18 cellular contexts compared by ENCODE assay signal in genomic region chr6:158647501-158647900, GRCh38. TPM values are rescaled to one million over a fixed set of nuclear protein-coding genes. Genes with fewer than 3 reads are reported as not detected.
DNase-seq lines count a peak whose midpoint lies in the region; ATAC-seq and TF ChIP-seq lines count a peak whose summit lies in the region.
"Had no signal": no experiment of that assay in that cellular context is flagged by ENCODE, and none has a peak within 500 bp of the region (broad histone marks: within the 10 kb centered on the region; RNA-seq: fewer than 3 reads in every experiment).

No MANE protein-coding gene starts in this region.

- peaks cover 0 to 3% (median 0%) of the 10 kb centered on the region in 7 donors for H3K9me3 Mint-ChIP-seq in CD4-positive, CD25-positive, alpha-beta regulatory T cell
- H3K9me3 Mint-ChIP-seq: central memory CD8-positive, alpha-beta T cell had no signal

- peaks cover 44% of the 10 kb centered on the region for H3F3A ChIP-seq in PC-9 (ENCODE audit: insufficient read depth, low read depth)

- H3K9me2 ChIP-seq in PC-9 (ENCODE audit: insufficient read depth), result no peaks in the 10 kb centered on the region

- H3K27ac ChIP-seq in CD4-positive, CD25-positive, alpha-beta regulatory T cell (ENCODE audit: insufficient read depth, low read length, poor library complexity, severe bottlenecking), result no peak overlapping the region
- peak overlapping the region; percentile 85 for H3K27ac ChIP-seq in PC-9
- H3K27ac ChIP-seq in gastroesophageal sphincter, result peak overlapping the region in 3 of 4 donors; percentile 9 to 64 (median 43)
- H3K27ac ChIP-seq: A549, thyroid gland, WERI-Rb-1 had no signal

- DNase-seq in NCI-H2171 treated with DMSO at 0.1 percent for 48 hours (lab: John Stamatoyannopoulos, UW) (peak; percentile 38), NCI-H2171 (lab: John Stamatoyannopoulos, UW) (no peak), PC-9 (no peak), NCI-H748 treated with DMSO at 0.1 percent for 48 hours (lab: John Stamatoyannopoulos, UW) (no peak), globus pallidus (ENCODE audit: low spot score) (no peak), dermis blood vessel endothelial cell (no peak)
- DNase-seq in CD4-positive, CD25-positive, alpha-beta regulatory T cell, result no peak
- DNase-seq: Caco-2, left ventricle myocardium superior, MM.1S, NCI-H510A treated with DMSO at 0.1 percent for 48 hours, SHP77 treated with DMSO at 0.1 percent for 48 hours, small intestine, thyroid gland, WERI-Rb-1 had no signal

- ATAC-seq in CD4-positive, CD25-positive, alpha-beta regulatory T cell (ENCODE audit: low read depth in 2 of 2), result no peak
- ATAC-seq in gastroesophageal sphincter, result no peak
- ATAC-seq: A549, left ventricle myocardium superior had no signal

- no peaks in the 10 kb centered on the region for H3K27me3 ChIP-seq in CD4-positive, CD25-positive, alpha-beta regulatory T cell (ENCODE audit: control insufficient read depth, insufficient read depth, low read length)
- no peaks in the 10 kb centered on the region for H3K27me3 ChIP-seq in PC-9 (ENCODE audit: insufficient read depth, low read depth)
- H3K27me3 ChIP-seq in gastroesophageal sphincter, result no peaks in the 10 kb centered on the region
- H3K27me3 ChIP-seq: thyroid gland had no signal

- peak overlapping the region; percentile 89 for H3K4me2 ChIP-seq in PC-9
- H3K4me2 ChIP-seq: A549 had no signal

- H3K9me3 ChIP-seq in CD4-positive, CD25-positive, alpha-beta regulatory T cell (ENCODE audit: control insufficient read depth in 2 of 2, low read length in 2 of 2), result no peaks in the 10 kb centered on the region
- H3K9me3 ChIP-seq in PC-9 (ENCODE audit: insufficient read depth, low read depth), result no peaks in the 10 kb centered on the region
- no peaks in the 10 kb centered on the region for H3K9me3 ChIP-seq in gastroesophageal sphincter
- H3K9me3 ChIP-seq: A549, Caco-2, thyroid gland had no signal

- H4K20me1 ChIP-seq in PC-9 (ENCODE audit: insufficient read depth), result no peaks in the 10 kb centered on the region

- TF ChIP-seq CTCF in PC-9 (conservative IDR thresholded peaks at IDR 0.05) (no peak), gastroesophageal sphincter (IDR thresholded peaks at IDR 0.05) (no peak)

- no peaks in the 10 kb centered on the region for H3K36me3 Mint-ChIP-seq in CD4-positive, CD25-positive, alpha-beta regulatory T cell

- POLR2A ChIA-PET in PC-9 (lab: Charles Lee; ENCODE audit: unreplicated experiment), result no interaction called here

- H3K27me3 Mint-ChIP-seq in CD4-positive, CD25-positive, alpha-beta regulatory T cell, result peaks cover 6% of the 10 kb centered on the region
- H3K27me3 Mint-ChIP-seq: central memory CD8-positive, alpha-beta T cell had no signal

- H3K36me3 ChIP-seq in CD4-positive, CD25-positive, alpha-beta regulatory T cell (ENCODE audit: control insufficient read depth, insufficient read depth, low read length), result no peaks in the 10 kb centered on the region
- no peaks in the 10 kb centered on the region for H3K36me3 ChIP-seq in PC-9 (ENCODE audit: low read depth)
- H3K36me3 ChIP-seq in gastroesophageal sphincter, result no peaks in the 10 kb centered on the region
- H3K36me3 ChIP-seq: thyroid gland, WERI-Rb-1 had no signal

- H3K4me3 ChIP-seq in CD4-positive, CD25-positive, alpha-beta regulatory T cell (ENCODE audit: low read depth, low read length), result no peak overlapping the region
- H3K4me3 ChIP-seq in PC-9 (no peak overlapping the region), gastroesophageal sphincter (no peak overlapping the region)
- H3K4me3 ChIP-seq: A549, thyroid gland had no signal

- no peak for TF ChIP-seq EP300 in gastroesophageal sphincter (IDR thresholded peaks at IDR 0.05)

- H3K27ac Mint-ChIP-seq in CD4-positive, CD25-positive, alpha-beta regulatory T cell, result peak overlapping the region in 2 of 3 donors; percentile 59 to 61

- intact Hi-C loops in PC-9 (cut with micrococcal nuclease; ENCODE audit: unreplicated experiment), result loop anchor here (5.0 to 10.0 kb wide), 4 partner anchors 40 to 883 kb away; no protein-coding TSS in a partner anchor

- peaks cover 55% of the 10 kb centered on the region for H3K4me1 ChIP-seq in CD4-positive, CD25-positive, alpha-beta regulatory T cell (ENCODE audit: control insufficient read depth, insufficient read depth, low read length, poor library complexity, severe bottlenecking)
- H3K4me1 ChIP-seq in PC-9 (replicated peaks; ENCODE audit: insufficient read depth) (peaks cover 42% of the 10 kb centered on the region), gastroesophageal sphincter (peaks cover 4 to 30% (median 6%) of the 10 kb centered on the region in 3 donors)

- peaks cover 16 to 66% (median 42%) of the 10 kb centered on the region in 4 donors for H3K4me1 Mint-ChIP-seq in CD4-positive, CD25-positive, alpha-beta regulatory T cell

- CTCF ChIA-PET in PC-9 (lab: Charles Lee), result no interaction called here

- BruUV-seq in PC-9 (replicated peaks; lab: Mats Ljungman, UMichigan), result no TSS peak

- 37 to 40% methylated on average over 3 to 4 of the region's 4 CpGs for WGBS in gastroesophageal sphincter (ENCODE audit: low coverage in 1 of 2), 2 donors

- no peak overlapping the region for H2AFZ ChIP-seq in PC-9

- peak overlapping the region in 1 of 4 donors; percentile 100 for H3K4me3 Mint-ChIP-seq in CD4-positive, CD25-positive, alpha-beta regulatory T cell
- H3K4me3 Mint-ChIP-seq: central memory CD8-positive, alpha-beta T cell had no signal

- no peak for TF ChIP-seq POLR2A in gastroesophageal sphincter (IDR thresholded peaks at IDR 0.05)

- peaks cover 44% of the 10 kb centered on the region for H3K79me2 ChIP-seq in PC-9 (ENCODE audit: low read depth)

RNA-seq across cellular contexts. Expression of gene SYTL3, which starts 2.4 kb away (rescaled TPM):
- 54.8 TPM for total RNA-seq in CD4-positive, CD25-positive, alpha-beta regulatory T cell
- 10 to 100 TPM; 12.2 to 15.5 (median 13.8) TPM for polyA plus RNA-seq in CD4-positive, CD25-positive, alpha-beta regulatory T cell
- total RNA-seq in PC-9 (2021) (7.8 and 8.3 TPM in 2 replicates), gastroesophageal sphincter (1 to 10 TPM; 1.9 to 5.9 (median 4.5) TPM), dermis blood vessel endothelial cell (0.70 and 0.85 TPM in 2 replicates)

RNA-seq across cellular contexts. Expression of gene DYNLT1, which starts 3.0 kb away (rescaled TPM):
- 123 TPM for total RNA-seq in CD4-positive, CD25-positive, alpha-beta regulatory T cell
- polyA plus RNA-seq in CD4-positive, CD25-positive, alpha-beta regulatory T cell, result 100 to 1,000 TPM; 103 to 127 (median 113) TPM
- total RNA-seq in PC-9 (2021) (99.6 and 105 TPM in 2 replicates), gastroesophageal sphincter (100 to 1,000 TPM in 3 of 4 donors, 10 to 100 TPM in 1; 83.9 to 125 (median 113) TPM), dermis blood vessel endothelial cell (68.1 and 80.2 TPM in 2 replicates)
